In genomic region chr11:20388096-20389055, GRCh38 we compare ENCODE assay signal across 8 cellular contexts. TPM values are rescaled to one million over a fixed set of nuclear protein-coding genes. Genes with fewer than 3 reads are reported as not detected.
DNase-seq lines count a peak whose midpoint lies in the region; ATAC-seq and TF ChIP-seq lines count a peak whose summit lies in the region.

No MANE protein-coding gene starts in this region.

- ATAC-seq in Right ventricle myocardium superior (ENCODE audit: poor library complexity) (peak; percentile 13), left cardiac atrium (no peak), HG02642 (IDR thresholded peaks at IDR 0.05; ENCODE audit: poor library complexity, unreplicated experiment) (peak; percentile 32)

- intact Hi-C loops in Right ventricle myocardium superior (cut with DNase I): loop anchor here (5.0 kb wide), 1 partner anchor 224 kb away; no protein-coding TSS in a partner anchor
- intact Hi-C loops in left cardiac atrium (cut with DNase I): loop anchor here in 1 of 2 donors (10.0 kb wide), 1 partner anchor 216 kb away; no protein-coding TSS in a partner anchor

- no peaks in the 10 kb centered on the region for H3K36me3 ChIP-seq in kidney epithelial cell (ENCODE audit: control insufficient read depth, insufficient read depth, low read length)

- in situ Hi-C loops in astrocyte of the spinal cord (cut with HindIII; ENCODE audit: low sequenced_read_pairs): no loop called here

- H3K27me3 ChIP-seq in kidney epithelial cell (ENCODE audit: control insufficient read depth, insufficient read depth, low read length): no peaks in the 10 kb centered on the region

- H3K4me3 ChIP-seq in astrocyte of the spinal cord (ENCODE audit: low read depth, low read length): peak overlapping the region; percentile 67
- peak overlapping the region; percentile 85 for H3K4me3 ChIP-seq in kidney epithelial cell (ENCODE audit: low read depth, low read length)

- no peak for TF ChIP-seq CTCF in astrocyte of the spinal cord (IDR thresholded peaks at IDR 0.05; ENCODE audit: low read depth, low read length)
- no peak for TF ChIP-seq CTCF in kidney epithelial cell (IDR thresholded peaks at IDR 0.05; ENCODE audit: insufficient read depth, low read length, poor library complexity, severe bottlenecking)

- no peak for DNase-seq in Right ventricle myocardium superior
- DNase-seq in left cardiac atrium: no peak
- peak; percentile 19 for DNase-seq in NCI-H446 treated with DMSO at 0.1 percent for 48 hours (lab: John Stamatoyannopoulos, UW)
- peak; percentile 23 for DNase-seq in astrocyte of the spinal cord (ENCODE audit: low read depth, low spot score)
- no peak for DNase-seq in kidney epithelial cell (ENCODE audit: low read depth)
- peak; percentile 58 for DNase-seq in superior temporal gyrus (ENCODE audit: extremely low spot score)
- no peak for DNase-seq in NCI-H146 treated with DMSO at 0.1 percent for 48 hours (lab: John Stamatoyannopoulos, UW; ENCODE audit: unreplicated experiment)

RNA-seq across cellular contexts. Expression of gene PRMT3, which starts 0.9 kb away (rescaled TPM):
- total RNA-seq in Right ventricle myocardium superior (13.3 TPM), left cardiac atrium (10 to 100 TPM; 12.1 to 12.5 TPM), kidney epithelial cell (13.9 and 15.0 TPM in 2 replicates)

RNA-seq across cellular contexts. Expression of gene HTATIP2, which starts 24.9 kb away (rescaled TPM):
- total RNA-seq in Right ventricle myocardium superior (21.4 TPM), left cardiac atrium (10 to 100 TPM; 17.5 to 22.0 TPM), kidney epithelial cell (38.1 and 51.5 TPM in 2 replicates)

Comparison
In these comparisons a context has a peak if more than half of its experiments do, and no peak if none do; other contexts are left out.
1. ATAC-seq: peak in Right ventricle myocardium superior (single experiment) and HG02642 (single experiment); none in left cardiac atrium (0 of 2).
2. DNase-seq: peak in NCI-H446 treated with DMSO at 0.1 percent for 48 hours (single experiment), astrocyte of the spinal cord (single experiment) and superior temporal gyrus (single experiment); none in Right ventricle myocardium superior (single experiment), left cardiac atrium (single experiment), kidney epithelial cell (single experiment) and NCI-H146 treated with DMSO at 0.1 percent for 48 hours (single experiment).